Comparison of ENCODE assay signal across 1 cellular context in genomic region chr17:74354123-74354522, GRCh38.
A peak's percentile ranks its signal among the peaks of the same experiment; 100 is the strongest.
TF ChIP-seq lines count a peak whose summit lies in the region.

No MANE protein-coding gene starts in this region.

TF ChIP-seq in HepG2, 621 proteins besides CTCF, POLR2A, EP300 and RAD21 (continued from another document and continues in another):
- TF ChIP-seq PATZ1 (CRISPR knock-in tag; IDR thresholded peaks at IDR 0.05) (peak; percentile 53; the same call in 1 of the 2 replicates), ETV6 (CRISPR knock-in tag; conservative IDR thresholded peaks at IDR 0.05) (0 out of 2 replicates have a peak, but pooled peaks have one; percentile 52), JARID2 (CRISPR knock-in tag; IDR thresholded peaks at IDR 0.05; ENCODE audit: insufficient replicate concordance) (peak; percentile 55), AGO1 (IDR thresholded peaks at IDR 0.05; ENCODE audit: low read depth, low read length, poor library complexity, severe bottlenecking) (peak; percentile 35), SALL1 (CRISPR knock-in tag; IDR thresholded peaks at IDR 0.05) (peak; percentile 58), ZNF737 (CRISPR knock-in tag; IDR thresholded peaks at IDR 0.05; ENCODE audit: borderline replicate concordance) (no peak), ZNF563 (CRISPR knock-in tag; IDR thresholded peaks at IDR 0.05) (peak; percentile 25; the same call in 1 of the 2 replicates), XRCC5 (optimal IDR thresholded peaks at IDR 0.05; ENCODE audit: low read length) (peak; percentile 98), ZNF17 (CRISPR knock-in tag; IDR thresholded peaks at IDR 0.05) (no peak), ZNF792 (CRISPR knock-in tag; IDR thresholded peaks at IDR 0.05) (0 out of 2 replicates have a peak, but pooled peaks have one; percentile 41), ZNF512B (CRISPR knock-in tag; IDR thresholded peaks at IDR 0.05; ENCODE audit: borderline replicate concordance) (0 out of 2 replicates have a peak, but pooled peaks have one; percentile 53), ISL2 (CRISPR knock-in tag; IDR thresholded peaks at IDR 0.05) (0 out of 2 replicates have a peak, but pooled peaks have one; percentile 39), ZHX1 (CRISPR knock-in tag; IDR thresholded peaks at IDR 0.05; ENCODE audit: low read depth) (no peak), ZSCAN20 (CRISPR knock-in tag; IDR thresholded peaks at IDR 0.05; ENCODE audit: borderline replicate concordance) (no peak), THAP8 (CRISPR knock-in tag; IDR thresholded peaks at IDR 0.05; ENCODE audit: borderline replicate concordance) (no peak), ZNF724P (CRISPR knock-in tag; IDR thresholded peaks at IDR 0.05; ENCODE audit: borderline replicate concordance) (peak; percentile 63; the same call in 1 of the 2 replicates), ZNF12 (CRISPR knock-in tag; IDR thresholded peaks at IDR 0.05) (0 out of 2 replicates have a peak, but pooled peaks have one; percentile 55), ZSCAN22 (CRISPR knock-in tag; IDR thresholded peaks at IDR 0.05) (no peak), HNRNPH1 (optimal IDR thresholded peaks at IDR 0.05; ENCODE audit: low read depth, low read length) (no peak), ZNF687 (CRISPR knock-in tag; IDR thresholded peaks at IDR 0.05) (peak; percentile 64), STAG1 (CRISPR knock-in tag; IDR thresholded peaks at IDR 0.05) (peak; percentile 79), ZFX (CRISPR knock-in tag; IDR thresholded peaks at IDR 0.05; ENCODE audit: low read depth) (peak; percentile 52; the same call in 1 of the 2 replicates), ATF2 (CRISPR knock-in tag; IDR thresholded peaks at IDR 0.05) (peak; percentile 56; the same call in 1 of the 2 replicates), RNF219 (CRISPR knock-in tag; IDR thresholded peaks at IDR 0.05) (no peak), NR3C1 (CRISPR knock-in tag; IDR thresholded peaks at IDR 0.05) (no peak), CCDC6 (CRISPR knock-in tag; IDR thresholded peaks at IDR 0.05) (no peak), CC2D1A (CRISPR knock-in tag; IDR thresholded peaks at IDR 0.05) (0 out of 2 replicates have a peak, but pooled peaks have one; percentile 45), ATF1 (CRISPR knock-in tag; IDR thresholded peaks at IDR 0.05) (no peak), ZNF605 (CRISPR knock-in tag; IDR thresholded peaks at IDR 0.05) (no peak), ZNF225 (CRISPR knock-in tag; IDR thresholded peaks at IDR 0.05) (peak; percentile 74; the same call in 1 of the 2 replicates), SIX1 (CRISPR knock-in tag; IDR thresholded peaks at IDR 0.05; ENCODE audit: borderline replicate concordance) (no peak), ZNF275 (CRISPR knock-in tag; IDR thresholded peaks at IDR 0.05; ENCODE audit: borderline replicate concordance) (no peak), ZNF574 (CRISPR knock-in tag; IDR thresholded peaks at IDR 0.05) (no peak), ZNF784 (CRISPR knock-in tag; IDR thresholded peaks at IDR 0.05; ENCODE audit: borderline replicate concordance) (no peak)
